Comparison of ENCODE assay signal across 1 cellular context in genomic region chr17:8320990-8321389, GRCh38.
TF ChIP-seq lines count a peak whose summit lies in the region.

No MANE protein-coding gene starts in this region.

TF ChIP-seq in GM12878, 131 proteins besides CTCF, POLR2A, EP300 and RAD21:
- TF ChIP-seq YBX1 (IDR thresholded peaks at IDR 0.05), result no peak
- no peak for TF ChIP-seq PKNOX1 (IDR thresholded peaks at IDR 0.05)
- TF ChIP-seq, protein P1, sequence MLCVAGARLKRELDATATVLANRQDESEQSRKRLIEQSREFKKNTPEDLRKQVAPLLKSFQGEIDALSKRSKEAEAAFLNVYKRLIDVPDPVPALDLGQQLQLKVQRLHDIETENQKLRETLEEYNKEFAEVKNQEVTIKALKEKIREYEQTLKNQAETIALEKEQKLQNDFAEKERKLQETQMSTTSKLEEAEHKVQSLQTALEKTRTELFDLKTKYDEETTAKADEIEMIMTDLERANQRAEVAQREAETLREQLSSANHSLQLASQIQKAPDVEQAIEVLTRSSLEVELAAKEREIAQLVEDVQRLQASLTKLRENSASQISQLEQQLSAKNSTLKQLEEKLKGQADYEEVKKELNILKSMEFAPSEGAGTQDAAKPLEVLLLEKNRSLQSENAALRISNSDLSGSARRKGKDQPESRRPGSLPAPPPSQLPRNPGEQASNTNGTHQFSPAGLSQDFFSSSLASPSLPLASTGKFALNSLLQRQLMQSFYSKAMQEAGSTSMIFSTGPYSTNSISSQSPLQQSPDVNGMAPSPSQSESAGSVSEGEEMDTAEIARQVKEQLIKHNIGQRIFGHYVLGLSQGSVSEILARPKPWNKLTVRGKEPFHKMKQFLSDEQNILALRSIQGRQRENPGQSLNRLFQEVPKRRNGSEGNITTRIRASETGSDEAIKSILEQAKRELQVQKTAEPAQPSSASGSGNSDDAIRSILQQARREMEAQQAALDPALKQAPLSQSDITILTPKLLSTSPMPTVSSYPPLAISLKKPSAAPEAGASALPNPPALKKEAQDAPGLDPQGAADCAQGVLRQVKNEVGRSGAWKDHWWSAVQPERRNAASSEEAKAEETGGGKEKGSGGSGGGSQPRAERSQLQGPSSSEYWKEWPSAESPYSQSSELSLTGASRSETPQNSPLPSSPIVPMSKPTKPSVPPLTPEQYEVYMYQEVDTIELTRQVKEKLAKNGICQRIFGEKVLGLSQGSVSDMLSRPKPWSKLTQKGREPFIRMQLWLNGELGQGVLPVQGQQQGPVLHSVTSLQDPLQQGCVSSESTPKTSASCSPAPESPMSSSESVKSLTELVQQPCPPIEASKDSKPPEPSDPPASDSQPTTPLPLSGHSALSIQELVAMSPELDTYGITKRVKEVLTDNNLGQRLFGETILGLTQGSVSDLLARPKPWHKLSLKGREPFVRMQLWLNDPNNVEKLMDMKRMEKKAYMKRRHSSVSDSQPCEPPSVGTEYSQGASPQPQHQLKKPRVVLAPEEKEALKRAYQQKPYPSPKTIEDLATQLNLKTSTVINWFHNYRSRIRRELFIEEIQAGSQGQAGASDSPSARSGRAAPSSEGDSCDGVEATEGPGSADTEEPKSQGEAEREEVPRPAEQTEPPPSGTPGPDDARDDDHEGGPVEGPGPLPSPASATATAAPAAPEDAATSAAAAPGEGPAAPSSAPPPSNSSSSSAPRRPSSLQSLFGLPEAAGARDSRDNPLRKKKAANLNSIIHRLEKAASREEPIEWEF (IDR thresholded peaks at IDR 0.05; ENCODE audit: insufficient replicate concordance, low read depth, low read length), result no peak
- no peak for TF ChIP-seq KLF5 (IDR thresholded peaks at IDR 0.05; ENCODE audit: partially characterized antibody)
- TF ChIP-seq BMI1 (IDR thresholded peaks at IDR 0.05; ENCODE audit: borderline replicate concordance), result no peak
- no peak for TF ChIP-seq JUND (IDR thresholded peaks at IDR 0.05; ENCODE audit: low read depth, low read length)
- no peak for TF ChIP-seq NFYA (IDR thresholded peaks at IDR 0.05; ENCODE audit: borderline replicate concordance, low read depth, low read length)
- TF ChIP-seq ESRRA (IDR thresholded peaks at IDR 0.05; ENCODE audit: low read length), result no peak
- TF ChIP-seq CBFB (IDR thresholded peaks at IDR 0.05; ENCODE audit: low read depth), result no peak
TF ChIP-seq in GM12878: peak in this region for 0.
